7 cellular contexts compared by ENCODE assay signal in genomic region chr18:6310714-6311113, GRCh38.
"Had no signal": no experiment of that assay in that cellular context is flagged by ENCODE, and none has a peak within 500 bp of the region (broad histone marks: within the 10 kb centered on the region; RNA-seq: fewer than 3 reads in every experiment).

No MANE protein-coding gene starts in this region.

- H3K4me3 ChIP-seq: GM12878 had no signal

- FAIRE-seq: G401.6, GM12878, GM12891, GM18507, GM19239 had no signal

- ATAC-seq: GM12878 had no signal

- DNase-seq: GDM1, GF-D8 had no signal
